21 cellular contexts compared by ENCODE assay signal in the genomic region with DNA sequence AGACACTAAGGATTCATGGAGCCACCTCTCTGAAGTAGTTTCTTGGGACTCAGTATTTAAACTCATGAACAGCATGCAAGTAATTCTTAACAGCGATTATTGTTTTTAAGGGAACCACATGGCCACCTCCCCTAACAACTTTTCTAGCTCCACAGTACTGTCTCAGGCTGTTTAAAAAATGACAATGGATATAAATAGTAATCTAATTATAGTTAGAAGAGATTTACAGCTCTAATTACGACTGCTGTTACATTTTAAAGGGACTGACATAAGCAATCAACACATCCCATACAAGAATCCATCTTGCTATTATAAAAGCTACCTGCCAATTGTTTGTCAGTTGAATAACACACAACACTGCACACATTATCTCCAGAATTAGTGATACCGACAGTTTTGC.
DNase-seq lines count a peak whose midpoint lies in the region; ATAC-seq and TF ChIP-seq lines count a peak whose summit lies in the region.
"Had no signal": no experiment of that assay in that cellular context is flagged by ENCODE, and none has a peak within 500 bp of the region (broad histone marks: within the 10 kb centered on the region; RNA-seq: fewer than 3 reads in every experiment).

No MANE protein-coding gene starts in this region.

- H3K79me2 ChIP-seq in neural cell (replicated peaks; ENCODE audit: insufficient read depth, low read length): no peaks in the 10 kb centered on the region

- peak; percentile 28 for DNase-seq in NCI-H82 (lab: John Stamatoyannopoulos, UW)
- no peak for DNase-seq in NCI-H82 treated with DMSO at 0.1 percent for 48 hours (lab: John Stamatoyannopoulos, UW; ENCODE audit: unreplicated experiment)
- no peak for DNase-seq in left ventricle myocardium inferior
- no peak for DNase-seq in left cardiac atrium
- peak; percentile 40 for DNase-seq in NCI-H69 (lab: John Stamatoyannopoulos, UW)
- no peak for DNase-seq in suprapubic skin (ENCODE audit: low spot score in 2 of 2)
- DNase-seq in Ammon's horn (ENCODE audit: low spot score): no peak
- DNase-seq: 8988T; ACHN; AML-193; C1 segment of cervical spinal cord; Calu3; CD4-positive, alpha-beta memory T cell; COR-L47; DMS53; DMS79 treated with DMSO at 0.1 percent for 48 hours; GF-D8; H7; HCEC 1CT had no signal

- no peak overlapping the region for H3K4me2 ChIP-seq in neural cell (ENCODE audit: low read length)
- H3K4me2 ChIP-seq: A549 had no signal

- no peaks in the 10 kb centered on the region for H3K36me3 ChIP-seq in left ventricle myocardium inferior
- H3K36me3 ChIP-seq in neural cell (ENCODE audit: insufficient read depth, low read length): no peaks in the 10 kb centered on the region
- no peaks in the 10 kb centered on the region for H3K36me3 ChIP-seq in suprapubic skin

- no peaks in the 10 kb centered on the region for H3F3A ChIP-seq in neural cell (ENCODE audit: insufficient read depth, low read length, poor library complexity, severe bottlenecking)

- no peaks in the 10 kb centered on the region for H4K20me1 ChIP-seq in neural cell (ENCODE audit: insufficient read depth)

- no peaks in the 10 kb centered on the region for H3K9me3 ChIP-seq in left ventricle myocardium inferior (replicated peaks)
- H3K9me3 ChIP-seq in neural cell (ENCODE audit: low read length): no peaks in the 10 kb centered on the region
- no peaks in the 10 kb centered on the region for H3K9me3 ChIP-seq in suprapubic skin
- H3K9me3 ChIP-seq: A549 had no signal

- no peak for TF ChIP-seq CTCF in left ventricle myocardium inferior (IDR thresholded peaks at IDR 0.05; ENCODE audit: borderline replicate concordance)
- no peak for TF ChIP-seq CTCF in neural cell (IDR thresholded peaks at IDR 0.05; ENCODE audit: poor library complexity, severe bottlenecking)
- no peak for TF ChIP-seq CTCF in suprapubic skin (IDR thresholded peaks at IDR 0.05)

- intact Hi-C loops in left ventricle myocardium inferior (cut with micrococcal nuclease): no loop called here
- intact Hi-C loops in left cardiac atrium (cut with DNase I): no loop called here

- ATAC-seq in left cardiac atrium: no peak
- ATAC-seq: A549 had no signal

- H3K27me3 ChIP-seq in left ventricle myocardium inferior (ENCODE audit: low read depth) (no peaks in the 10 kb centered on the region), neural cell (ENCODE audit: insufficient read depth, low read depth, low read length) (no peaks in the 10 kb centered on the region), suprapubic skin (no peaks in the 10 kb centered on the region)

- WGBS in suprapubic skin: 75% methylated on average over 3 of the region's 3 CpGs

- H3K27ac ChIP-seq in left ventricle myocardium inferior (replicated peaks): peak overlapping the region; percentile 0
- peak overlapping the region; percentile 4 for H3K27ac ChIP-seq in neural cell (ENCODE audit: low read length)
- H3K27ac ChIP-seq in suprapubic skin: no peak overlapping the region
- H3K27ac ChIP-seq: A549 had no signal

- no peak for TF ChIP-seq RAD21 in neural cell (conservative IDR thresholded peaks at IDR 0.05)

- TF ChIP-seq EP300 in neural cell (conservative IDR thresholded peaks at IDR 0.05; ENCODE audit: poor library complexity, severe bottlenecking) (peak; percentile 44), suprapubic skin (IDR thresholded peaks at IDR 0.05) (no peak)

- TF ChIP-seq POLR2A in suprapubic skin (IDR thresholded peaks at IDR 0.05): no peak

- H3K9ac ChIP-seq in neural cell (ENCODE audit: low read length): no peak overlapping the region

- H3K4me3 ChIP-seq in left ventricle myocardium inferior: no peak overlapping the region
- H3K4me3 ChIP-seq in neural cell (ENCODE audit: low read length): no peak overlapping the region
- H3K4me3 ChIP-seq in suprapubic skin: no peak overlapping the region
- H3K4me3 ChIP-seq: A549 had no signal

- H3K4me1 ChIP-seq in left ventricle myocardium inferior: peaks cover 11% of the 10 kb centered on the region
- H3K4me1 ChIP-seq in suprapubic skin: no peaks in the 10 kb centered on the region
- H3K4me1 ChIP-seq: A549 had no signal

- H3K9me2 ChIP-seq in neural cell (ENCODE audit: insufficient read depth, low read length): no peaks in the 10 kb centered on the region

- H2AFZ ChIP-seq in neural cell (ENCODE audit: low read depth, low read length): no peak overlapping the region

TF ChIP-seq in neural cell, 6 proteins besides CTCF, POLR2A, EP300 and RAD21:
- TF ChIP-seq POLR2AphosphoS5 (IDR thresholded peaks at IDR 0.05) (no peak), SMC3 (conservative IDR thresholded peaks at IDR 0.05; ENCODE audit: poor library complexity) (no peak), TAF1 (IDR thresholded peaks at IDR 0.05; ENCODE audit: low read depth) (no peak), MXI1 (conservative IDR thresholded peaks at IDR 0.05; ENCODE audit: poor library complexity, severe bottlenecking) (no peak), EZH2 (IDR thresholded peaks at IDR 0.05; ENCODE audit: borderline replicate concordance, insufficient read depth, low read length, poor library complexity, severe bottlenecking) (no peak)
- TF ChIP-seq, protein P1, sequence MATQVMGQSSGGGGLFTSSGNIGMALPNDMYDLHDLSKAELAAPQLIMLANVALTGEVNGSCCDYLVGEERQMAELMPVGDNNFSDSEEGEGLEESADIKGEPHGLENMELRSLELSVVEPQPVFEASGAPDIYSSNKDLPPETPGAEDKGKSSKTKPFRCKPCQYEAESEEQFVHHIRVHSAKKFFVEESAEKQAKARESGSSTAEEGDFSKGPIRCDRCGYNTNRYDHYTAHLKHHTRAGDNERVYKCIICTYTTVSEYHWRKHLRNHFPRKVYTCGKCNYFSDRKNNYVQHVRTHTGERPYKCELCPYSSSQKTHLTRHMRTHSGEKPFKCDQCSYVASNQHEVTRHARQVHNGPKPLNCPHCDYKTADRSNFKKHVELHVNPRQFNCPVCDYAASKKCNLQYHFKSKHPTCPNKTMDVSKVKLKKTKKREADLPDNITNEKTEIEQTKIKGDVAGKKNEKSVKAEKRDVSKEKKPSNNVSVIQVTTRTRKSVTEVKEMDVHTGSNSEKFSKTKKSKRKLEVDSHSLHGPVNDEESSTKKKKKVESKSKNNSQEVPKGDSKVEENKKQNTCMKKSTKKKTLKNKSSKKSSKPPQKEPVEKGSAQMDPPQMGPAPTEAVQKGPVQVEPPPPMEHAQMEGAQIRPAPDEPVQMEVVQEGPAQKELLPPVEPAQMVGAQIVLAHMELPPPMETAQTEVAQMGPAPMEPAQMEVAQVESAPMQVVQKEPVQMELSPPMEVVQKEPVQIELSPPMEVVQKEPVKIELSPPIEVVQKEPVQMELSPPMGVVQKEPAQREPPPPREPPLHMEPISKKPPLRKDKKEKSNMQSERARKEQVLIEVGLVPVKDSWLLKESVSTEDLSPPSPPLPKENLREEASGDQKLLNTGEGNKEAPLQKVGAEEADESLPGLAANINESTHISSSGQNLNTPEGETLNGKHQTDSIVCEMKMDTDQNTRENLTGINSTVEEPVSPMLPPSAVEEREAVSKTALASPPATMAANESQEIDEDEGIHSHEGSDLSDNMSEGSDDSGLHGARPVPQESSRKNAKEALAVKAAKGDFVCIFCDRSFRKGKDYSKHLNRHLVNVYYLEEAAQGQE (IDR thresholded peaks at IDR 0.05; ENCODE audit: borderline replicate concordance): no peak
TF ChIP-seq in neural cell: peak in this region for 0.

Comparison
In these comparisons a context has a peak if more than half of its experiments do, and no peak if none do; other contexts are left out.
1. DNase-seq: peak in NCI-H82 (single experiment) and NCI-H69 (single experiment); none in NCI-H82 treated with DMSO at 0.1 percent for 48 hours (single experiment), left ventricle myocardium inferior (single experiment), left cardiac atrium (single experiment), suprapubic skin (0 of 2) and Ammon's horn (single experiment).